11 cellular contexts compared by ENCODE assay signal in genomic region chr3:171994646-171995441, GRCh38. TPM values are rescaled to one million over a fixed set of nuclear protein-coding genes. Genes with fewer than 3 reads are reported as not detected.
DNase-seq lines count a peak whose midpoint lies in the region; ATAC-seq, FAIRE-seq and TF ChIP-seq lines count a peak whose summit lies in the region.
"Had no signal": no experiment of that assay in that cellular context is flagged by ENCODE, and none has a peak within 500 bp of the region (broad histone marks: within the 10 kb centered on the region; RNA-seq: fewer than 3 reads in every experiment).

No MANE protein-coding gene starts in this region.

- no peak for FAIRE-seq in bronchial epithelial cell (lab: Jason Lieb, UNC)

- intact Hi-C loops in left colon (cut with DNase I, micrococcal nuclease): no loop called here

- ATAC-seq in left colon (peak; percentile 51), left lobe of liver (no peak)
- ATAC-seq: effector memory CD8-positive, alpha-beta T cell had no signal

- H3K4me3 ChIP-seq in AG10803 (ENCODE audit: low read length) (no peak overlapping the region), MG63 (no peak overlapping the region), bronchial epithelial cell (ENCODE audit: low read depth, low read length) (no peak overlapping the region), coronary artery (no peak overlapping the region)

- DNase-seq in AG10803 (ENCODE audit: low read depth): peak; percentile 98
- peak; percentile 57 for DNase-seq in MG63
- DNase-seq in bronchial epithelial cell (ENCODE audit: low read depth): peak; percentile 66
- DNase-seq in left colon: no peak
- no peak for DNase-seq in dermis blood vessel endothelial cell
- DNase-seq in NCI-H2171 (lab: John Stamatoyannopoulos, UW): no peak
- no peak for DNase-seq in coronary artery (ENCODE audit: low spot score)
- no peak for DNase-seq in left lobe of liver (ENCODE audit: low spot score)
- DNase-seq: activated naive CD8-positive, alpha-beta T cell treated with anti-CD3 and anti-CD28 coated beads, Interleukin-2, amount 10 ng/mL, durations not matched to agents 7 days and 5 days; CD4-positive, alpha-beta T cell; effector memory CD8-positive, alpha-beta T cell had no signal

- no peak overlapping the region for H3K27ac ChIP-seq in coronary artery

- H3K27me3 ChIP-seq in MG63 (no peaks in the 10 kb centered on the region), bronchial epithelial cell (ENCODE audit: control insufficient read depth, insufficient read depth, low read length) (no peaks in the 10 kb centered on the region)

- TF ChIP-seq CTCF in AG10803 (conservative IDR thresholded peaks at IDR 0.05; ENCODE audit: low read length) (no peak), bronchial epithelial cell (IDR thresholded peaks at IDR 0.05; ENCODE audit: insufficient read depth, low read length, severe bottlenecking) (no peak), coronary artery (IDR thresholded peaks at IDR 0.05) (no peak)

- H3K36me3 ChIP-seq in MG63: no peaks in the 10 kb centered on the region
- H3K36me3 ChIP-seq in bronchial epithelial cell (ENCODE audit: control insufficient read depth, insufficient read depth, low read length): no peaks in the 10 kb centered on the region

- peaks cover 4% of the 10 kb centered on the region for H3K9me3 ChIP-seq in MG63

RNA-seq across cellular contexts. Expression of gene FNDC3B, which starts 44.5 kb away (rescaled TPM):
- 44.8 and 53.7 TPM in 2 replicates for total RNA-seq in MG63 (2014; rRNA removed; shearing (Covaris generic); ENCODE audit: low replicate concordance)
- total RNA-seq in bronchial epithelial cell (32.3 and 39.2 TPM in 2 replicates), left colon (100 to 1,000 TPM; 100 to 113 TPM), dermis blood vessel endothelial cell (126 and 138 TPM in 2 replicates), left lobe of liver (44.6 TPM)

Comparison
In these comparisons a context has a peak if more than half of its experiments do, and no peak if none do; other contexts are left out.
1. DNase-seq: peak in AG10803 (single experiment), MG63 (single experiment) and bronchial epithelial cell (single experiment); none in left colon (0 of 2), dermis blood vessel endothelial cell (single experiment), NCI-H2171 (single experiment), coronary artery (single experiment) and left lobe of liver (single experiment).